30 cellular contexts compared by ENCODE assay signal in the genomic region with DNA sequence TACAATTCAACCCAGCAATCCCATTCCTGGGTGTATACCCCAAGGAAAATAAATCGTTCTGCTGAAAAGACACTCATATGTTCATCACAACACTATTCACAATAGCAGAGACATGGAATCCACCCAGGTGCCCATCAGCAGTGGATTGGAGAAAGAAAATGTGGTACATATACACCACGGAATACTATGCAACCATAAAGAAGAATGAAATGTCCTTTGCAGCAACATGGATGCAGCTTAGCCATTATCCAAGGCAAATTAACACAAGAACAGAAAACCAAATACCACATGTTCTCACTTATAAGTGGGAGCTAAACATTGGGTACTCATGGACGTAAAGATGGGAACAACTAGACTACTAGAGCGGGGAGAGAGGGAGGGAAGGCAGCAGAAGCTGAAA.
"Had no signal": no experiment of that assay in that cellular context is flagged by ENCODE, and none has a peak within 500 bp of the region (broad histone marks: within the 10 kb centered on the region; RNA-seq: fewer than 3 reads in every experiment).

No MANE protein-coding gene starts in this region.

- ATAC-seq: activated naive CD4-positive, alpha-beta T cell treated with anti-CD3 and anti-CD28 coated beads, Interleukin-2, amount 50 U/mL, for 72 hours; activated naive CD8-positive, alpha-beta T cell treated with anti-CD3 and anti-CD28 coated beads, Interleukin-2, amount 50 U/mL, for 24 hours; activated T-cell treated with anti-CD3 and anti-CD28 coated beads, Interleukin-2, amount 50 U/mL, for 4 hours; activated T-cell treated with anti-CD3 and anti-CD28 coated beads, Interleukin-2, amount 50 U/mL, for 72 hours; activated T-helper 17 cell treated with anti-CD3 and anti-CD28 coated beads, Interleukin-2, amount 50 U/mL, for 72 hours; body of pancreas had no signal

- H3K4me1 ChIP-seq: adrenal gland, ascending aorta, body of pancreas, breast epithelium had no signal

- DNase-seq: activated effector memory CD4-positive, alpha-beta T cell treated with anti-CD3 and anti-CD28 coated beads, Interleukin-2, amount 50 U/mL, for 16 hours; activated effector memory CD4-positive, alpha-beta T cell treated with Interleukin-2 at 50 U/mL for 16 hours; activated gamma-delta T cell; activated gamma-delta T cell treated with Interleukin-2 at 50 U/mL for 16 hours; activated naive CD4-positive, alpha-beta T cell; activated naive CD4-positive, alpha-beta T cell treated with anti-CD3 and anti-CD28 coated beads for 36 hours; activated naive CD4-positive, alpha-beta T cell treated with anti-CD3 and anti-CD28 coated beads, Interleukin-2, amount 10 ng/mL, durations not matched to agents 7 days and 5 days; activated naive CD4-positive, alpha-beta T cell treated with anti-CD3 and anti-CD28 coated beads, Interleukin-2, amount 50 U/mL, for 16 hours; activated naive CD4-positive, alpha-beta T cell treated with Interleukin-2 at 50 U/mL for 16 hours; activated naive CD8-positive, alpha-beta T cell treated with anti-CD3 and anti-CD28 coated beads for 36 hours; activated naive CD8-positive, alpha-beta T cell treated with anti-CD3 and anti-CD28 coated beads, Interleukin-2, amount 10 ng/mL, durations not matched to agents 7 days and 5 days; activated naive CD8-positive, alpha-beta T cell treated with anti-CD3 and anti-CD28 coated beads, Interleukin-2, amount 50 U/mL, for 24 hours; activated T-cell treated with anti-CD3 and anti-CD28 coated beads, Interleukin-2, amount 50 U/mL, for 4 hours; activated T-cell treated with anti-CD3 and anti-CD28 coated beads, Interleukin-2, amount 50 U/mL, for 48 hours; activated T-cell treated with anti-CD3 and anti-CD28 coated beads, Interleukin-2, amount 50 U/mL, for 72 hours; adrenal gland; amniotic stem cell; amygdala; anterior cingulate cortex; aorta; body of pancreas; brain microvascular endothelial cell; caudate nucleus; central memory CD4-positive, alpha-beta T cell; cerebellar nuclear complex had no signal

- H3K36me3 ChIP-seq: adrenal gland, ascending aorta, brain microvascular endothelial cell, breast epithelium, cardiac muscle cell had no signal

- H3K4me3 ChIP-seq: adrenal gland, ascending aorta, body of pancreas, breast epithelium, cardiac muscle cell had no signal

- H3K27ac ChIP-seq: adrenal gland, ascending aorta, body of pancreas, brain microvascular endothelial cell, breast epithelium, cardiac muscle cell had no signal

- H3K27me3 ChIP-seq: adrenal gland, ascending aorta, body of pancreas, brain microvascular endothelial cell, breast epithelium had no signal

- H3K9me3 ChIP-seq: adrenal gland, ascending aorta, body of pancreas, breast epithelium had no signal
